ENCODE assay signal across 1 cellular context in genomic region chrX:39859991-39860861, GRCh38.
TF ChIP-seq lines count a peak whose summit lies in the region.

No MANE protein-coding gene starts in this region.

TF ChIP-seq in GM12878, 131 proteins besides CTCF, POLR2A, EP300 and RAD21 (continued from another document and continues in another):
- TF ChIP-seq ZNF592 (IDR thresholded peaks at IDR 0.05) (no peak), ZZZ3 (IDR thresholded peaks at IDR 0.05; ENCODE audit: control insufficient read depth, insufficient read length, low read depth) (no peak), ATF3 (IDR thresholded peaks at IDR 0.05; ENCODE audit: borderline replicate concordance, extremely low read depth, low read depth, low read length) (no peak), EZH2 (IDR thresholded peaks at IDR 0.05; ENCODE audit: borderline replicate concordance, control insufficient read depth, low read depth, low read length) (no peak), ASH2L (IDR thresholded peaks at IDR 0.05; ENCODE audit: borderline replicate concordance, low read depth) (0 out of 2 replicates have a peak, but pooled peaks have one; percentile 43), IRF4 (IDR thresholded peaks at IDR 0.05; ENCODE audit: low read depth, low read length) (peak; percentile 93), ZNF384 (IDR thresholded peaks at IDR 0.05; ENCODE audit: borderline replicate concordance, low read depth, low read length) (no peak), SRF (IDR thresholded peaks at IDR 0.05; ENCODE audit: low read depth in 2 of 2, low read length in 2 of 2) (0 out of 4 replicates have a peak, but pooled peaks of 1 of the 2 experiments have one; percentile 56), BCL3 (IDR thresholded peaks at IDR 0.05; ENCODE audit: borderline replicate concordance, insufficient read depth, low read depth, low read length, poor library complexity, severe bottlenecking) (peak; percentile 11), KDM1A (IDR thresholded peaks at IDR 0.05; ENCODE audit: borderline replicate concordance) (no peak), NRF1 (conservative IDR thresholded peaks at IDR 0.05; ENCODE audit: low read depth, low read length) (no peak), CREM (IDR thresholded peaks at IDR 0.05; ENCODE audit: low read depth) (peak; percentile 95), TAF1 (IDR thresholded peaks at IDR 0.05; ENCODE audit: borderline replicate concordance, low read depth, low read length) (no peak), ESRRA (IDR thresholded peaks at IDR 0.05; ENCODE audit: low read length) (no peak), KAT2A (conservative IDR thresholded peaks at IDR 0.05; ENCODE audit: control insufficient read depth, low read depth, low read length) (no peak), PBX3 (IDR thresholded peaks at IDR 0.05; ENCODE audit: insufficient replicate concordance, low read depth, low read length) (no peak), NR2F1 (conservative IDR thresholded peaks at IDR 0.05) (peak; percentile 62; the same call in 1 of the 2 replicates), SIX5 (IDR thresholded peaks at IDR 0.05; ENCODE audit: low read depth, low read length, severe bottlenecking) (no peak), MXI1 (IDR thresholded peaks at IDR 0.05; ENCODE audit: low read depth, low read length) (0 out of 2 replicates have a peak, but pooled peaks have one; percentile 18), NBN (IDR thresholded peaks at IDR 0.05) (peak; percentile 55; the same call in 1 of the 2 replicates), SUPT20H (IDR thresholded peaks at IDR 0.05; ENCODE audit: borderline replicate concordance, control insufficient read depth, low read depth, low read length) (no peak), NFYA (IDR thresholded peaks at IDR 0.05; ENCODE audit: borderline replicate concordance, low read depth, low read length) (no peak), SREBF1 (IDR thresholded peaks at IDR 0.05; ENCODE audit: low read length) (peak; percentile 68; the same call in 1 of the 2 replicates), RUNX3 (IDR thresholded peaks at IDR 0.05; ENCODE audit: low read length) (peak; percentile 88), ATF2 (IDR thresholded peaks at IDR 0.05; ENCODE audit: low read length) (peak; percentile 95), ZNF622 (IDR thresholded peaks at IDR 0.05) (no peak), MTA3 (IDR thresholded peaks at IDR 0.05; ENCODE audit: borderline replicate concordance, low read length) (peak; percentile 88; the same call in 1 of the 2 replicates), ZNF24 (IDR thresholded peaks at IDR 0.05) (no peak), HCFC1 (IDR thresholded peaks at IDR 0.05; ENCODE audit: low read length) (no peak), GATAD2B (conservative IDR thresholded peaks at IDR 0.05; ENCODE audit: low read depth) (no peak; the same call in 1 of the 2 replicates), RFX5 (IDR thresholded peaks at IDR 0.05; ENCODE audit: low read depth, low read length) (0 out of 2 replicates have a peak, but pooled peaks have one; percentile 46), NR2C1 (IDR thresholded peaks at IDR 0.05) (no peak)
- TF ChIP-seq, protein P1, sequence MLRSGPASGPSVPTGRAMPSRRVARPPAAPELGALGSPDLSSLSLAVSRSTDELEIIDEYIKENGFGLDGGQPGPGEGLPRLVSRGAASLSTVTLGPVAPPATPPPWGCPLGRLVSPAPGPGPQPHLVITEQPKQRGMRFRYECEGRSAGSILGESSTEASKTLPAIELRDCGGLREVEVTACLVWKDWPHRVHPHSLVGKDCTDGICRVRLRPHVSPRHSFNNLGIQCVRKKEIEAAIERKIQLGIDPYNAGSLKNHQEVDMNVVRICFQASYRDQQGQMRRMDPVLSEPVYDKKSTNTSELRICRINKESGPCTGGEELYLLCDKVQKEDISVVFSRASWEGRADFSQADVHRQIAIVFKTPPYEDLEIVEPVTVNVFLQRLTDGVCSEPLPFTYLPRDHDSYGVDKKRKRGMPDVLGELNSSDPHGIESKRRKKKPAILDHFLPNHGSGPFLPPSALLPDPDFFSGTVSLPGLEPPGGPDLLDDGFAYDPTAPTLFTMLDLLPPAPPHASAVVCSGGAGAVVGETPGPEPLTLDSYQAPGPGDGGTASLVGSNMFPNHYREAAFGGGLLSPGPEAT (IDR thresholded peaks at IDR 0.05; ENCODE audit: low read depth), result peak; percentile 75
- TF ChIP-seq, protein P2, sequence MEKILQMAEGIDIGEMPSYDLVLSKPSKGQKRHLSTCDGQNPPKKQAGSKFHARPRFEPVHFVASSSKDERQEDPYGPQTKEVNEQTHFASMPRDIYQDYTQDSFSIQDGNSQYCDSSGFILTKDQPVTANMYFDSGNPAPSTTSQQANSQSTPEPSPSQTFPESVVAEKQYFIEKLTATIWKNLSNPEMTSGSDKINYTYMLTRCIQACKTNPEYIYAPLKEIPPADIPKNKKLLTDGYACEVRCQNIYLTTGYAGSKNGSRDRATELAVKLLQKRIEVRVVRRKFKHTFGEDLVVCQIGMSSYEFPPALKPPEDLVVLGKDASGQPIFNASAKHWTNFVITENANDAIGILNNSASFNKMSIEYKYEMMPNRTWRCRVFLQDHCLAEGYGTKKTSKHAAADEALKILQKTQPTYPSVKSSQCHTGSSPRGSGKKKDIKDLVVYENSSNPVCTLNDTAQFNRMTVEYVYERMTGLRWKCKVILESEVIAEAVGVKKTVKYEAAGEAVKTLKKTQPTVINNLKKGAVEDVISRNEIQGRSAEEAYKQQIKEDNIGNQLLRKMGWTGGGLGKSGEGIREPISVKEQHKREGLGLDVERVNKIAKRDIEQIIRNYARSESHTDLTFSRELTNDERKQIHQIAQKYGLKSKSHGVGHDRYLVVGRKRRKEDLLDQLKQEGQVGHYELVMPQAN (conservative IDR thresholded peaks at IDR 0.05), result no peak
- TF ChIP-seq, protein P3, sequence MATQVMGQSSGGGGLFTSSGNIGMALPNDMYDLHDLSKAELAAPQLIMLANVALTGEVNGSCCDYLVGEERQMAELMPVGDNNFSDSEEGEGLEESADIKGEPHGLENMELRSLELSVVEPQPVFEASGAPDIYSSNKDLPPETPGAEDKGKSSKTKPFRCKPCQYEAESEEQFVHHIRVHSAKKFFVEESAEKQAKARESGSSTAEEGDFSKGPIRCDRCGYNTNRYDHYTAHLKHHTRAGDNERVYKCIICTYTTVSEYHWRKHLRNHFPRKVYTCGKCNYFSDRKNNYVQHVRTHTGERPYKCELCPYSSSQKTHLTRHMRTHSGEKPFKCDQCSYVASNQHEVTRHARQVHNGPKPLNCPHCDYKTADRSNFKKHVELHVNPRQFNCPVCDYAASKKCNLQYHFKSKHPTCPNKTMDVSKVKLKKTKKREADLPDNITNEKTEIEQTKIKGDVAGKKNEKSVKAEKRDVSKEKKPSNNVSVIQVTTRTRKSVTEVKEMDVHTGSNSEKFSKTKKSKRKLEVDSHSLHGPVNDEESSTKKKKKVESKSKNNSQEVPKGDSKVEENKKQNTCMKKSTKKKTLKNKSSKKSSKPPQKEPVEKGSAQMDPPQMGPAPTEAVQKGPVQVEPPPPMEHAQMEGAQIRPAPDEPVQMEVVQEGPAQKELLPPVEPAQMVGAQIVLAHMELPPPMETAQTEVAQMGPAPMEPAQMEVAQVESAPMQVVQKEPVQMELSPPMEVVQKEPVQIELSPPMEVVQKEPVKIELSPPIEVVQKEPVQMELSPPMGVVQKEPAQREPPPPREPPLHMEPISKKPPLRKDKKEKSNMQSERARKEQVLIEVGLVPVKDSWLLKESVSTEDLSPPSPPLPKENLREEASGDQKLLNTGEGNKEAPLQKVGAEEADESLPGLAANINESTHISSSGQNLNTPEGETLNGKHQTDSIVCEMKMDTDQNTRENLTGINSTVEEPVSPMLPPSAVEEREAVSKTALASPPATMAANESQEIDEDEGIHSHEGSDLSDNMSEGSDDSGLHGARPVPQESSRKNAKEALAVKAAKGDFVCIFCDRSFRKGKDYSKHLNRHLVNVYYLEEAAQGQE (IDR thresholded peaks at IDR 0.05; ENCODE audit: low read depth, low read length), result no peak
- TF ChIP-seq, protein P4, sequence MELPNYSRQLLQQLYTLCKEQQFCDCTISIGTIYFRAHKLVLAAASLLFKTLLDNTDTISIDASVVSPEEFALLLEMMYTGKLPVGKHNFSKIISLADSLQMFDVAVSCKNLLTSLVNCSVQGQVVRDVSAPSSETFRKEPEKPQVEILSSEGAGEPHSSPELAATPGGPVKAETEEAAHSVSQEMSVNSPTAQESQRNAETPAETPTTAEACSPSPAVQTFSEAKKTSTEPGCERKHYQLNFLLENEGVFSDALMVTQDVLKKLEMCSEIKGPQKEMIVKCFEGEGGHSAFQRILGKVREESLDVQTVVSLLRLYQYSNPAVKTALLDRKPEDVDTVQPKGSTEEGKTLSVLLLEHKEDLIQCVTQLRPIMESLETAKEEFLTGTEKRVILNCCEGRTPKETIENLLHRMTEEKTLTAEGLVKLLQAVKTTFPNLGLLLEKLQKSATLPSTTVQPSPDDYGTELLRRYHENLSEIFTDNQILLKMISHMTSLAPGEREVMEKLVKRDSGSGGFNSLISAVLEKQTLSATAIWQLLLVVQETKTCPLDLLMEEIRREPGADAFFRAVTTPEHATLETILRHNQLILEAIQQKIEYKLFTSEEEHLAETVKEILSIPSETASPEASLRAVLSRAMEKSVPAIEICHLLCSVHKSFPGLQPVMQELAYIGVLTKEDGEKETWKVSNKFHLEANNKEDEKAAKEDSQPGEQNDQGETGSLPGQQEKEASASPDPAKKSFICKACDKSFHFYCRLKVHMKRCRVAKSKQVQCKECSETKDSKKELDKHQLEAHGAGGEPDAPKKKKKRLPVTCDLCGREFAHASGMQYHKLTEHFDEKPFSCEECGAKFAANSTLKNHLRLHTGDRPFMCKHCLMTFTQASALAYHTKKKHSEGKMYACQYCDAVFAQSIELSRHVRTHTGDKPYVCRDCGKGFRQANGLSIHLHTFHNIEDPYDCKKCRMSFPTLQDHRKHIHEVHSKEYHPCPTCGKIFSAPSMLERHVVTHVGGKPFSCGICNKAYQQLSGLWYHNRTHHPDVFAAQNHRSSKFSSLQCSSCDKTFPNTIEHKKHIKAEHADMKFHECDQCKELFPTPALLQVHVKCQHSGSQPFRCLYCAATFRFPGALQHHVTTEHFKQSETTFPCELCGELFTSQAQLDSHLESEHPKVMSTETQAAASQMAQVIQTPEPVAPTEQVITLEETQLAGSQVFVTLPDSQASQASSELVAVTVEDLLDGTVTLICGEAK (IDR thresholded peaks at IDR 0.05; ENCODE audit: borderline replicate concordance), result no peak; the same call in 1 of the 2 replicates
